Comparison of ENCODE assay signal across 20 cellular contexts in the genomic region with DNA sequence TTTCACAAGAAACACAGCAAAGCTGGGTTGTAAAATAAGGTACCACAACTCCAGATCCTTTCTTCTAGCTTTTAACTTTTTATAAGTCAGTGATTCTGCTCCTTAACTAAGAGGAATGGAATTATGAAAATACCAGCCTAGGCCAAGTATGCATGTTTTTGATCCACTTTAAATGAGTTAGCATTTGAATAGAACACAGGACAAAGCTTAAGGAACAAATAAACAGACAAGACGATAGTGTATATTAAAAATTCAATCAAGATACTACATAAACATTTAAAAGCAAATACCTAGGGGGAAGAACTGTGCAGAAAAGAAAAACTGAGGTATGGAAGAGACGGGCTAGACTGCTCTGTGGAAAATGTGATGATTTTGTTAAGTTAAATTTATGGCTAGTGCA.
"Had no signal": no experiment of that assay in that cellular context is flagged by ENCODE, and none has a peak within 500 bp of the region (broad histone marks: within the 10 kb centered on the region; RNA-seq: fewer than 3 reads in every experiment).

No MANE protein-coding gene starts in this region.

- DNase-seq: IMR-90, Karpas-422, KG1, MM.1S, NCI-H1092 treated with DMSO at 0.1 percent for 48 hours, NCI-H1436, NCI-H187, NCI-H2029, NCI-H2081 treated with DMSO at 0.1 percent for 48 hours, NCI-H2171, NCI-H226, NCI-H446, NCI-H510A, NCI-H524 treated with DMSO at 0.1 percent for 48 hours, NCI-H69, NCI-H774, Right ventricle myocardium superior, RPMI8226, SK-N-SH had no signal

- H3K9me2 ChIP-seq: SK-N-SH had no signal

- H3K4me2 ChIP-seq: SK-N-SH had no signal

- H3K9me3 ChIP-seq: SK-N-SH had no signal

- H3K9ac ChIP-seq: SK-N-SH had no signal

- ATAC-seq: HepG2 had no signal
